18 cellular contexts compared by ENCODE assay signal in genomic region chr6:139519571-139520031, GRCh38.
DNase-seq lines count a peak whose midpoint lies in the region; ATAC-seq and TF ChIP-seq lines count a peak whose summit lies in the region.
"Had no signal": no experiment of that assay in that cellular context is flagged by ENCODE, and none has a peak within 500 bp of the region (broad histone marks: within the 10 kb centered on the region; RNA-seq: fewer than 3 reads in every experiment).

No MANE protein-coding gene starts in this region.

- no peak for TF ChIP-seq CTCF in neutrophil (IDR thresholded peaks at IDR 0.05)

- H3K27me3 ChIP-seq in neutrophil: no peaks in the 10 kb centered on the region
- H3K27me3 ChIP-seq: adrenal gland; BLaER1 treated with 17β-estradiol and CSF1 and Interleukin-3, amounts not matched to agents 10 nM and 100 nM; upper lobe of left lung had no signal

- no peaks in the 10 kb centered on the region for H3K36me3 ChIP-seq in neutrophil
- H3K36me3 ChIP-seq: adrenal gland; BLaER1 treated with 17β-estradiol and CSF1 and Interleukin-3, amounts not matched to agents 10 nM and 100 nM; upper lobe of left lung had no signal

- peak overlapping the region; percentile 69 for H3K27ac ChIP-seq in neutrophil
- H3K27ac ChIP-seq: adrenal gland; BLaER1 treated with 17β-estradiol and CSF1 and Interleukin-3, amounts not matched to agents 10 nM and 100 nM had no signal

- H3K4me3 ChIP-seq in neutrophil (ENCODE audit: low read depth in 1 of 2, low read length in 1 of 2): no peak overlapping the region
- H3K4me3 ChIP-seq: adrenal gland; BLaER1 treated with 17β-estradiol and CSF1 and Interleukin-3, amounts not matched to agents 10 nM and 100 nM; upper lobe of left lung had no signal

- H3K9me3 ChIP-seq in neutrophil: no peaks in the 10 kb centered on the region
- H3K9me3 ChIP-seq: adrenal gland; BLaER1 treated with 17β-estradiol and CSF1 and Interleukin-3, amounts not matched to agents 10 nM and 100 nM; upper lobe of left lung had no signal

- DNase-seq in AG20443 (ENCODE audit: low spot score): peak; percentile 52
- DNase-seq in LHCN-M2 (ENCODE audit: low read depth): peak; percentile 79
- peak; percentile 75 for DNase-seq in fibroblast of gingiva (ENCODE audit: low read depth)
- no peak for DNase-seq in NCI-H2227 (lab: John Stamatoyannopoulos, UW; ENCODE audit: unreplicated experiment)
- DNase-seq in stimulated activated naive CD4-positive, alpha-beta T cell treated with Interleukin-2 at 50 U/mL for 16 hours (lab: John Stamatoyannopoulos, UW): no peak
- DNase-seq: activated T-cell treated with anti-CD3 and anti-CD28 coated beads, Interleukin-2, amount 50 U/mL, for 48 hours; adrenal gland; DMS79 treated with DMSO at 0.1 percent for 48 hours; immature natural killer cell; NCI-H1417; NCI-H510A; stimulated activated CD4-positive, alpha-beta T cell treated with anti-CD3 and anti-CD28 coated beads, Interleukin-2, amount 100 ng/mL, for 24 hours; stimulated activated CD8-positive, alpha-beta memory T cell treated with anti-CD3 and anti-CD28 coated beads, Interleukin-4, amount 100 ng/mL, for 48 hours; upper lobe of left lung had no signal

- no peak for ATAC-seq in GM21723 (IDR thresholded peaks at IDR 0.05; ENCODE audit: unreplicated experiment)
- no peak for ATAC-seq in HG03460 (IDR thresholded peaks at IDR 0.05; ENCODE audit: unreplicated experiment)

- H3K4me1 ChIP-seq in neutrophil (ENCODE audit: control insufficient read depth in 1 of 2, insufficient read depth in 1 of 2, low read depth in 1 of 2, low read length in 1 of 2): peaks cover 24 to 38% of the 10 kb centered on the region in 2 experiments
- H3K4me1 ChIP-seq: adrenal gland; BLaER1 treated with 17β-estradiol and CSF1 and Interleukin-3, amounts not matched to agents 10 nM and 100 nM had no signal

Comparison
In these comparisons a context has a peak if more than half of its experiments do, and no peak if none do; other contexts are left out.
1. DNase-seq: peak in AG20443 (single experiment), LHCN-M2 (single experiment) and fibroblast of gingiva (single experiment); none in NCI-H2227 (single experiment) and stimulated activated naive CD4-positive, alpha-beta T cell treated with Interleukin-2 at 50 U/mL for 16 hours (single experiment).